1 cellular context compared by ENCODE assay signal in genomic region chr11:76152741-76153608, GRCh38.
A peak's percentile ranks its signal among the peaks of the same experiment; 100 is the strongest.
TF ChIP-seq lines count a peak whose summit lies in the region.

No MANE protein-coding gene starts in this region.

TF ChIP-seq in HepG2, 621 proteins besides CTCF, POLR2A, EP300 and RAD21 (continued from another document and continues in another):
- TF ChIP-seq ATF6 (CRISPR knock-in tag; conservative IDR thresholded peaks at IDR 0.05) (no peak), NFIC (IDR thresholded peaks at IDR 0.05; ENCODE audit: low read length) (no peak), GLMP (CRISPR knock-in tag; IDR thresholded peaks at IDR 0.05; ENCODE audit: borderline replicate concordance) (no peak), TRAFD1 (CRISPR knock-in tag; IDR thresholded peaks at IDR 0.05; ENCODE audit: borderline replicate concordance) (no peak), HDAC2 (CRISPR knock-in tag; IDR thresholded peaks at IDR 0.05) (no peak), ZNF224 (CRISPR knock-in tag; IDR thresholded peaks at IDR 0.05) (no peak), SMAD1 (CRISPR knock-in tag; IDR thresholded peaks at IDR 0.05; ENCODE audit: borderline replicate concordance, low read depth) (0 out of 2 replicates have a peak, but pooled peaks have one; percentile 41), ZBTB3 (CRISPR knock-in tag; IDR thresholded peaks at IDR 0.05; ENCODE audit: borderline replicate concordance, low read depth) (no peak), HOXA3 (CRISPR knock-in tag; IDR thresholded peaks at IDR 0.05) (peak; percentile 32; the same call in 1 of the 2 replicates), FOSL1 (CRISPR knock-in tag; IDR thresholded peaks at IDR 0.05; ENCODE audit: borderline replicate concordance) (no peak), FOXP4 (CRISPR knock-in tag; IDR thresholded peaks at IDR 0.05) (peak; percentile 85), ZNF230 (CRISPR knock-in tag; IDR thresholded peaks at IDR 0.05) (0 out of 2 replicates have a peak, but pooled peaks have one; percentile 49), ZNF18 (CRISPR knock-in tag; IDR thresholded peaks at IDR 0.05; ENCODE audit: insufficient replicate concordance) (peak; percentile 95), ZBTB44 (CRISPR knock-in tag; IDR thresholded peaks at IDR 0.05) (no peak), MTERF4 (CRISPR knock-in tag; IDR thresholded peaks at IDR 0.05) (no peak), SPEN (CRISPR knock-in tag; IDR thresholded peaks at IDR 0.05; ENCODE audit: low read depth) (0 out of 2 replicates have a peak, but pooled peaks have one; percentile 16), ZNF446 (CRISPR knock-in tag; IDR thresholded peaks at IDR 0.05) (no peak), TEAD3 (CRISPR knock-in tag; optimal IDR thresholded peaks at IDR 0.05; ENCODE audit: borderline replicate concordance) (no peak), BRD4 (CRISPR knock-in tag; IDR thresholded peaks at IDR 0.05) (no peak), KAT2B (IDR thresholded peaks at IDR 0.05; ENCODE audit: borderline replicate concordance, low read depth, low read length) (no peak), ERF (CRISPR knock-in tag; IDR thresholded peaks at IDR 0.05) (peak; percentile 52; the same call in 1 of the 2 replicates), TBX2 (CRISPR knock-in tag; IDR thresholded peaks at IDR 0.05; ENCODE audit: borderline replicate concordance) (peak; percentile 78; the same call in 1 of the 2 replicates), FOSL2 (CRISPR knock-in tag; IDR thresholded peaks at IDR 0.05) (no peak), ZBTB21 (CRISPR knock-in tag; IDR thresholded peaks at IDR 0.05) (no peak), UBTF (CRISPR knock-in tag; IDR thresholded peaks at IDR 0.05) (peak; percentile 35; the same call in 1 of the 2 replicates), KDM4B (CRISPR knock-in tag; IDR thresholded peaks at IDR 0.05) (no peak), KLF6 (CRISPR knock-in tag; IDR thresholded peaks at IDR 0.05) (no peak), SAFB2 (CRISPR knock-in tag; IDR thresholded peaks at IDR 0.05; ENCODE audit: borderline replicate concordance, low read depth) (no peak), PHF8 (CRISPR knock-in tag; IDR thresholded peaks at IDR 0.05) (peak; percentile 54; the same call in 1 of the 2 replicates), CEBPB (IDR thresholded peaks at IDR 0.05; ENCODE audit: borderline replicate concordance, low read depth, low read length) (no peak), HMGA1 (CRISPR knock-in tag; conservative IDR thresholded peaks at IDR 0.05) (no peak), SYNCRIP (IDR thresholded peaks at IDR 0.05; ENCODE audit: insufficient read depth, low read depth, low read length) (no peak), ZMYM2 (CRISPR knock-in tag; IDR thresholded peaks at IDR 0.05) (no peak), TFDP2 (CRISPR knock-in tag; IDR thresholded peaks at IDR 0.05) (0 out of 2 replicates have a peak, but pooled peaks have one; percentile 17), CBX2 (IDR thresholded peaks at IDR 0.05; ENCODE audit: low read depth, low read length) (no peak), CBX2 (CRISPR knock-in tag; IDR thresholded peaks at IDR 0.05; ENCODE audit: low read depth) (no peak), RARA (CRISPR knock-in tag; IDR thresholded peaks at IDR 0.05) (no peak), ZNF574 (CRISPR knock-in tag; IDR thresholded peaks at IDR 0.05) (peak; percentile 21; the same call in 1 of the 2 replicates), HNF1B (CRISPR knock-in tag; IDR thresholded peaks at IDR 0.05) (0 out of 2 replicates have a peak, but pooled peaks have one; percentile 12), JUN (CRISPR knock-in tag; IDR thresholded peaks at IDR 0.05) (no peak), IKZF4 (CRISPR knock-in tag; IDR thresholded peaks at IDR 0.05; ENCODE audit: borderline replicate concordance, low read depth, not compliant biosample characterization) (no peak), ZNF496 (CRISPR knock-in tag; IDR thresholded peaks at IDR 0.05; ENCODE audit: insufficient replicate concordance) (no peak)
